In genomic region chr12:47097276-47097896, GRCh38 we compare ENCODE assay signal across 15 cellular contexts. TPM values are rescaled to one million over a fixed set of nuclear protein-coding genes. Genes with fewer than 3 reads are reported as not detected.
DNase-seq lines count a peak whose midpoint lies in the region; ATAC-seq and TF ChIP-seq lines count a peak whose summit lies in the region.
"Had no signal": no experiment of that assay in that cellular context is flagged by ENCODE, and none has a peak within 500 bp of the region (broad histone marks: within the 10 kb centered on the region; RNA-seq: fewer than 3 reads in every experiment).

No MANE protein-coding gene starts in this region.

- no peak for TF ChIP-seq CTCF in osteoblast (IDR thresholded peaks at IDR 0.05; ENCODE audit: extremely low read depth, low read depth, low read length)

- no peaks in the 10 kb centered on the region for H3K9me3 ChIP-seq in osteoblast (ENCODE audit: low read depth, low read length)

- H3K27ac ChIP-seq in epithelial cell of prostate (peak overlapping the region; percentile 96), osteoblast (ENCODE audit: low read depth, low read length) (peak overlapping the region; percentile 83)

- H2AFZ ChIP-seq in osteoblast (ENCODE audit: low read length), result peak overlapping the region; percentile 44

- H3K36me3 Mint-ChIP-seq in effector memory CD8-positive, alpha-beta T cell (ENCODE audit: insufficient read depth), result no peaks in the 10 kb centered on the region

- DNase-seq in Daoy (ENCODE audit: low read depth), result peak; percentile 72
- DNase-seq in NCI-H774 (lab: John Stamatoyannopoulos, UW), result peak; percentile 43
- DNase-seq in epithelial cell of prostate (ENCODE audit: low read depth, low spot score), result no peak
- DNase-seq in osteoblast (ENCODE audit: insufficient read length, low spot score, missing footprints), result no peak
- DNase-seq in HUDEP-2 (lab: John Stamatoyannopoulos, UW; ENCODE audit: unreplicated experiment in 76 of 76), result no peak
- no peak for DNase-seq in NCI-H2171 (lab: John Stamatoyannopoulos, UW)
- no peak for DNase-seq in effector memory CD8-positive, alpha-beta T cell
- no peak for DNase-seq in GF-D8 (lab: John Stamatoyannopoulos, UW)
- DNase-seq: activated naive CD8-positive, alpha-beta T cell treated with anti-CD3 and anti-CD28 coated beads, Interleukin-2, amount 50 U/mL, for 24 hours; dermis blood vessel endothelial cell; GOT3; immature natural killer cell; NCI-H2107; stimulated activated CD4-positive, alpha-beta T cell treated with anti-CD3 and anti-CD28 coated beads, Interleukin-2, amount 100 ng/mL, for 48 hours had no signal

- H4K20me1 ChIP-seq in osteoblast (ENCODE audit: insufficient read depth, low read length), result no peaks in the 10 kb centered on the region

- no peaks in the 10 kb centered on the region for H3K36me3 ChIP-seq in osteoblast (ENCODE audit: insufficient read depth, low read length)

- no peak for ATAC-seq in effector memory CD8-positive, alpha-beta T cell (replicated peaks)
- ATAC-seq: activated naive CD8-positive, alpha-beta T cell treated with anti-CD3 and anti-CD28 coated beads, Interleukin-2, amount 50 U/mL, for 24 hours; stimulated activated memory B cell treated with anti-CD40 and anti-IgM and Interleukin-4, amounts not matched to agents 10 μg/mL and 1 μg/mL and 100 μg/mL, for 72 hours had no signal

- H3K79me2 ChIP-seq in osteoblast (ENCODE audit: insufficient read depth, low read length), result no peaks in the 10 kb centered on the region

- H3K27me3 Mint-ChIP-seq in effector memory CD8-positive, alpha-beta T cell, result no peaks in the 10 kb centered on the region
- H3K27me3 Mint-ChIP-seq: activated naive CD8-positive, alpha-beta T cell treated with anti-CD3 and anti-CD28 coated beads, Interleukin-2, amount 50 U/mL, for 24 hours; stimulated activated memory B cell treated with anti-CD40 and anti-IgM and Interleukin-4, amounts not matched to agents 10 μg/mL and 1 μg/mL and 100 μg/mL, for 72 hours had no signal

- peaks cover 51% of the 10 kb centered on the region for H3K4me1 ChIP-seq in osteoblast (ENCODE audit: insufficient read depth, low read length)

- H3K27ac Mint-ChIP-seq in effector memory CD8-positive, alpha-beta T cell, result no peak overlapping the region
- H3K27ac Mint-ChIP-seq: activated naive CD8-positive, alpha-beta T cell treated with anti-CD3 and anti-CD28 coated beads, Interleukin-2, amount 50 U/mL, for 24 hours; immature natural killer cell; stimulated activated memory B cell treated with anti-CD40 and anti-IgM and Interleukin-4, amounts not matched to agents 10 μg/mL and 1 μg/mL and 100 μg/mL, for 72 hours had no signal

- no peaks in the 10 kb centered on the region for H3K27me3 ChIP-seq in osteoblast (ENCODE audit: insufficient read depth, low read length)

- H3K4me2 ChIP-seq in osteoblast (ENCODE audit: insufficient read depth, low read length), result peak overlapping the region; percentile 46

- H3K9me3 Mint-ChIP-seq in effector memory CD8-positive, alpha-beta T cell, result no peaks in the 10 kb centered on the region
- H3K9me3 Mint-ChIP-seq: activated naive CD8-positive, alpha-beta T cell treated with anti-CD3 and anti-CD28 coated beads, Interleukin-2, amount 50 U/mL, for 24 hours; immature natural killer cell; stimulated activated memory B cell treated with anti-CD40 and anti-IgM and Interleukin-4, amounts not matched to agents 10 μg/mL and 1 μg/mL and 100 μg/mL, for 72 hours had no signal

- peaks cover 3 to 28% of the 10 kb centered on the region in 2 donors for H3K4me1 Mint-ChIP-seq in effector memory CD8-positive, alpha-beta T cell (ENCODE audit: low read depth in 2 of 2)

- H3K4me3 ChIP-seq in osteoblast (ENCODE audit: insufficient read depth, low read length), result no peak overlapping the region

- no peak overlapping the region for H3K4me3 Mint-ChIP-seq in effector memory CD8-positive, alpha-beta T cell
- H3K4me3 Mint-ChIP-seq: activated naive CD8-positive, alpha-beta T cell treated with anti-CD3 and anti-CD28 coated beads, Interleukin-2, amount 50 U/mL, for 24 hours; immature natural killer cell; stimulated activated memory B cell treated with anti-CD40 and anti-IgM and Interleukin-4, amounts not matched to agents 10 μg/mL and 1 μg/mL and 100 μg/mL, for 72 hours had no signal

RNA-seq across cellular contexts. Expression of gene AMIGO2, which starts 17.6 kb away (rescaled TPM):
- total RNA-seq in Daoy (2014; rRNA removed; shearing (Covaris generic)), result 159 and 164 TPM in 2 replicates
- total RNA-seq in osteoblast, result 5.6 and 8.0 TPM in 2 replicates

RNA-seq across cellular contexts. Expression of gene PCED1B, which starts 18.0 kb away (rescaled TPM):
- 3.8 and 4.7 TPM in 2 replicates for total RNA-seq in Daoy (2014; rRNA removed; shearing (Covaris generic))
- total RNA-seq in osteoblast, result 0.29 and 0.36 TPM in 2 replicates

Comparison
In these comparisons a context has a peak if more than half of its experiments do, and no peak if none do; other contexts are left out.
1. DNase-seq: peak in Daoy (single experiment) and NCI-H774 (single experiment); none in epithelial cell of prostate (single experiment), osteoblast (single experiment), HUDEP-2 (0 of 76), NCI-H2171 (single experiment), effector memory CD8-positive, alpha-beta T cell (0 of 3) and GF-D8 (single experiment).
2. RNA of gene AMIGO2, which starts 17.6 kb away (total RNA-seq): 159 to 164 TPM in Daoy; 5.6 to 8.0 TPM in osteoblast; every median in the first group is over 10 times any median in the second.